8 cellular contexts compared by ENCODE assay signal in genomic region chr5:178483620-178484019, GRCh38.
DNase-seq lines count a peak whose midpoint lies in the region; ATAC-seq, FAIRE-seq and TF ChIP-seq lines count a peak whose summit lies in the region.

No MANE protein-coding gene starts in this region.

- H3K27ac Mint-ChIP-seq in stimulated activated memory B cell treated with anti-CD40 and anti-IgM and Interleukin-4, amounts not matched to agents 10 μg/mL and 1 μg/mL and 100 μg/mL, for 72 hours: no peak overlapping the region
- no peak overlapping the region for H3K27ac Mint-ChIP-seq in glutamatergic neuron (ENCODE audit: unreplicated experiment)

- H3K27ac ChIP-seq in OCI-LY7 (ENCODE audit: low read depth, low read length, poor library complexity, severe bottlenecking) (no peak overlapping the region), lung (ENCODE audit: low read depth in 1 of 2, low read length in 1 of 2) (no peak overlapping the region)

- no peak for FAIRE-seq in HTR-8/SVneo (lab: Jason Lieb, UNC)

- H3K4me3 Mint-ChIP-seq in stimulated activated memory B cell treated with anti-CD40 and anti-IgM and Interleukin-4, amounts not matched to agents 10 μg/mL and 1 μg/mL and 100 μg/mL, for 72 hours: no peak overlapping the region
- H3K4me3 Mint-ChIP-seq in glutamatergic neuron (ENCODE audit: unreplicated experiment): no peak overlapping the region

- TF ChIP-seq CTCF in OCI-LY7 (conservative IDR thresholded peaks at IDR 0.05; ENCODE audit: low read length) (no peak), lung (IDR thresholded peaks at IDR 0.05; ENCODE audit: control extremely low read depth, extremely low read depth) (no peak), glutamatergic neuron (IDR thresholded peaks at IDR 0.05; ENCODE audit: partially characterized antibody, unreplicated experiment) (no peak)

- H2AFZ ChIP-seq in OCI-LY7 (ENCODE audit: low read length): no peak overlapping the region

- POLR2A ChIA-PET in OCI-LY7 (lab: Charles Lee): no interaction called here

- no peaks in the 10 kb centered on the region for H3K9me3 Mint-ChIP-seq in stimulated activated memory B cell treated with anti-CD40 and anti-IgM and Interleukin-4, amounts not matched to agents 10 μg/mL and 1 μg/mL and 100 μg/mL, for 72 hours
- H3K9me3 Mint-ChIP-seq in glutamatergic neuron (ENCODE audit: unreplicated experiment): peaks cover 1% of the 10 kb centered on the region

- peaks cover 32% of the 10 kb centered on the region for H3K27me3 Mint-ChIP-seq in stimulated activated memory B cell treated with anti-CD40 and anti-IgM and Interleukin-4, amounts not matched to agents 10 μg/mL and 1 μg/mL and 100 μg/mL, for 72 hours
- no peaks in the 10 kb centered on the region for H3K27me3 Mint-ChIP-seq in glutamatergic neuron (ENCODE audit: unreplicated experiment)

- no peaks in the 10 kb centered on the region for H3K27me3 ChIP-seq in lung (ENCODE audit: control insufficient read depth, insufficient read depth)

- ATAC-seq in lung (ENCODE audit: insufficient read depth, low FRiP score) (no peak), GM21529 (IDR thresholded peaks at IDR 0.05; ENCODE audit: unreplicated experiment) (no peak)
- peak; percentile 64 for ATAC-seq in stimulated activated memory B cell treated with anti-CD40 and anti-IgM and Interleukin-4, amounts not matched to agents 10 μg/mL and 1 μg/mL and 100 μg/mL, for 72 hours

- intact Hi-C loops in OCI-LY7 (cut with micrococcal nuclease; ENCODE audit: unreplicated experiment): no loop called here

- 13 to 33% methylated on average over 9 of the region's 9 CpGs for WGBS in lung, 2 donors

- H3K36me3 ChIP-seq in OCI-LY7 (ENCODE audit: insufficient read depth, low read length) (no peaks in the 10 kb centered on the region), lung (ENCODE audit: control insufficient read depth in 2 of 2, insufficient read depth in 2 of 2, low read length in 2 of 2) (no peaks in the 10 kb centered on the region)

- no peaks in the 10 kb centered on the region for H4K20me1 ChIP-seq in OCI-LY7 (ENCODE audit: insufficient read depth, low read length)

- no peaks in the 10 kb centered on the region for H3K4me1 ChIP-seq in OCI-LY7 (ENCODE audit: insufficient read depth, low read length, poor library complexity, severe bottlenecking)
- H3K4me1 ChIP-seq in lung (ENCODE audit: control insufficient read depth in 2 of 2, insufficient read depth in 2 of 2, low read length in 2 of 2): no peaks in the 10 kb centered on the region

- peak; percentile 19 for DNase-seq in OCI-LY7 (ENCODE audit: low spot score)
- peak; percentile 53 for DNase-seq in activated T-cell treated with anti-CD3 and anti-CD28 coated beads, Interleukin-2, amount 50 U/mL, for 1 hour
- peak; percentile 41 for DNase-seq in lung (ENCODE audit: low spot score)
- no peak for DNase-seq in NCI-H82 treated with DMSO at 0.1 percent for 48 hours (lab: John Stamatoyannopoulos, UW; ENCODE audit: unreplicated experiment)
- DNase-seq in glutamatergic neuron: no peak
- no peak for DNase-seq in HTR-8/SVneo (ENCODE audit: insufficient read length, low spot score)

- no peaks in the 10 kb centered on the region for H3K4me1 Mint-ChIP-seq in stimulated activated memory B cell treated with anti-CD40 and anti-IgM and Interleukin-4, amounts not matched to agents 10 μg/mL and 1 μg/mL and 100 μg/mL, for 72 hours
- H3K4me1 Mint-ChIP-seq in glutamatergic neuron (ENCODE audit: low read depth, unreplicated experiment): peaks cover 2% of the 10 kb centered on the region

- no peaks in the 10 kb centered on the region for H3K36me3 Mint-ChIP-seq in stimulated activated memory B cell treated with anti-CD40 and anti-IgM and Interleukin-4, amounts not matched to agents 10 μg/mL and 1 μg/mL and 100 μg/mL, for 72 hours
- H3K36me3 Mint-ChIP-seq in glutamatergic neuron (ENCODE audit: unreplicated experiment): peaks cover 5% of the 10 kb centered on the region

- no peaks in the 10 kb centered on the region for H3K79me2 ChIP-seq in OCI-LY7 (ENCODE audit: insufficient read depth, low read depth, low read length)

- no TSS peak for BruUV-seq in OCI-LY7 (replicated peaks; lab: Mats Ljungman, UMichigan)

- CTCF ChIA-PET in OCI-LY7 (lab: Charles Lee; ENCODE audit: unreplicated experiment): no interaction called here

- no peaks in the 10 kb centered on the region for H3K9me3 ChIP-seq in OCI-LY7 (ENCODE audit: low read length)
- peaks cover 0 to under 1% of the 10 kb centered on the region in 2 donors for H3K9me3 ChIP-seq in lung (ENCODE audit: control insufficient read depth in 2 of 2, insufficient read depth in 1 of 2, low read length in 1 of 2)

- H3K9me2 ChIP-seq in OCI-LY7 (ENCODE audit: insufficient read depth, low read length): no peaks in the 10 kb centered on the region

- no peak overlapping the region for H3K4me2 ChIP-seq in OCI-LY7 (ENCODE audit: low read length)

- H3K4me3 ChIP-seq in OCI-LY7 (ENCODE audit: low read depth, low read length, poor library complexity, severe bottlenecking) (no peak overlapping the region), lung (no peak overlapping the region)

Comparison
In these comparisons a context has a peak if more than half of its experiments do, and no peak if none do; other contexts are left out.
1. DNase-seq: peak in OCI-LY7 (single experiment), activated T-cell treated with anti-CD3 and anti-CD28 coated beads, Interleukin-2, amount 50 U/mL, for 1 hour (single experiment) and lung (single experiment); none in NCI-H82 treated with DMSO at 0.1 percent for 48 hours (single experiment), glutamatergic neuron (single experiment) and HTR-8/SVneo (single experiment).